Comparison of ENCODE assay signal across 9 cellular contexts in genomic region chr1:23963617-23964234, GRCh38. TPM values are rescaled to one million over a fixed set of nuclear protein-coding genes. Genes with fewer than 3 reads are reported as not detected.
A peak's percentile ranks its signal among the peaks of the same experiment; 100 is the strongest.
DNase-seq lines count a peak whose midpoint lies in the region; TF ChIP-seq lines count a peak whose summit lies in the region.
"Had no signal": no experiment of that assay in that cellular context is flagged by ENCODE, and none has a peak within 500 bp of the region (broad histone marks: within the 10 kb centered on the region; RNA-seq: fewer than 3 reads in every experiment).

No MANE protein-coding gene starts in this region.

- peaks cover 62% of the 10 kb centered on the region for H3K79me2 ChIP-seq in DOHH2 (ENCODE audit: control insufficient read depth, low read length)
- H3K79me2 ChIP-seq in neural progenitor cell (ENCODE audit: low read depth) = peaks cover 64% of the 10 kb centered on the region

- TF ChIP-seq CTCF in DOHH2 (IDR thresholded peaks at IDR 0.05; ENCODE audit: low read depth, low read length, poor library complexity, severe bottlenecking) (no peak), HFFc6 (IDR thresholded peaks at IDR 0.05) (no peak), neural progenitor cell (IDR thresholded peaks at IDR 0.05) (no peak)

- H3K36me3 ChIP-seq in DOHH2 (ENCODE audit: control insufficient read depth, low read length) = peaks cover 87% of the 10 kb centered on the region
- peaks cover 9% of the 10 kb centered on the region for H3K36me3 ChIP-seq in neural progenitor cell

- no peaks in the 10 kb centered on the region for H3K9me2 ChIP-seq in DOHH2 (replicated peaks; ENCODE audit: control insufficient read depth, low read length)

- no peak overlapping the region for H2AFZ ChIP-seq in neural progenitor cell (replicated peaks)

- H3K4me1 ChIP-seq in DOHH2 (ENCODE audit: control insufficient read depth, low read length) (peaks cover 44% of the 10 kb centered on the region), neural progenitor cell (peaks cover 2% of the 10 kb centered on the region)

- H3K4me3 Mint-ChIP-seq in HFFc6 (no peak overlapping the region; the same call in 1 of the 2 replicates), neural progenitor cell (no peak overlapping the region)
- H3K4me3 Mint-ChIP-seq in activated naive CD8-positive, alpha-beta T cell treated with anti-CD3 and anti-CD28 coated beads for 36 hours = no peak overlapping the region

- H3K4me3 ChIP-seq in DOHH2 (ENCODE audit: low read length) (no peak overlapping the region), neural progenitor cell (no peak overlapping the region)

- H3K9me3 Mint-ChIP-seq in HFFc6 (no peaks in the 10 kb centered on the region), neural progenitor cell (no peaks in the 10 kb centered on the region)
- no peaks in the 10 kb centered on the region for H3K9me3 Mint-ChIP-seq in activated naive CD8-positive, alpha-beta T cell treated with anti-CD3 and anti-CD28 coated beads for 36 hours

- H3K27me3 ChIP-seq in DOHH2 (ENCODE audit: control insufficient read depth, low read length) (no peaks in the 10 kb centered on the region), neural progenitor cell (no peaks in the 10 kb centered on the region)

- H3K36me3 Mint-ChIP-seq in HFFc6 (ENCODE audit: low read depth) = peaks cover 52% of the 10 kb centered on the region
- peaks cover 55% of the 10 kb centered on the region for H3K36me3 Mint-ChIP-seq in activated naive CD8-positive, alpha-beta T cell treated with anti-CD3 and anti-CD28 coated beads for 36 hours
- H3K36me3 Mint-ChIP-seq in neural progenitor cell = peaks cover 21% of the 10 kb centered on the region

- H3K27ac Mint-ChIP-seq in HFFc6 (peak overlapping the region; percentile 55), neural progenitor cell (no peak overlapping the region)
- H3K27ac Mint-ChIP-seq in activated naive CD8-positive, alpha-beta T cell treated with anti-CD3 and anti-CD28 coated beads for 36 hours = peak overlapping the region; percentile 76

- H3K4me2 ChIP-seq in DOHH2 (ENCODE audit: low read length) (no peak overlapping the region; the same call in 1 of the 2 replicates), neural progenitor cell (no peak overlapping the region)

- H3K27ac ChIP-seq in DOHH2 (ENCODE audit: low read depth, low read length) = peak overlapping the region; percentile 44
- H3K27ac ChIP-seq in neural progenitor cell = peak overlapping the region; percentile 56

- H3K27me3 Mint-ChIP-seq in HFFc6 (ENCODE audit: insufficient read depth) = peaks cover 4% of the 10 kb centered on the region; the same call in 1 of the 2 replicates
- no peaks in the 10 kb centered on the region for H3K27me3 Mint-ChIP-seq in activated naive CD8-positive, alpha-beta T cell treated with anti-CD3 and anti-CD28 coated beads for 36 hours
- H3K27me3 Mint-ChIP-seq in neural progenitor cell (ENCODE audit: insufficient read depth, low read depth) = no peaks in the 10 kb centered on the region

- H3K4me1 Mint-ChIP-seq in HFFc6 (ENCODE audit: low read depth) = peaks cover 48% of the 10 kb centered on the region
- H3K4me1 Mint-ChIP-seq in activated naive CD8-positive, alpha-beta T cell treated with anti-CD3 and anti-CD28 coated beads for 36 hours = peaks cover 67% of the 10 kb centered on the region
- peaks cover 17% of the 10 kb centered on the region for H3K4me1 Mint-ChIP-seq in neural progenitor cell

- H3F3A ChIP-seq in DOHH2 (ENCODE audit: control insufficient read depth, insufficient read depth) = peaks cover 77% of the 10 kb centered on the region
- H3F3A ChIP-seq in neural progenitor cell (ENCODE audit: low read depth) = peaks cover 86% of the 10 kb centered on the region

- no peak overlapping the region for H3K9ac ChIP-seq in neural progenitor cell

- H3K9me3 ChIP-seq in DOHH2 (ENCODE audit: control insufficient read depth, insufficient read depth, low read length) = no peaks in the 10 kb centered on the region
- H3K9me3 ChIP-seq in neural progenitor cell (ENCODE audit: low read depth) = no peaks in the 10 kb centered on the region

- DNase-seq in HFFc6 (no peak), neural progenitor cell (ENCODE audit: low spot score) (no peak), cerebellar cortex (ENCODE audit: low spot score) (no peak), NCI-H187 (lab: John Stamatoyannopoulos, UW) (no peak), amygdala (lab: John Stamatoyannopoulos, UW) (no peak)
- no peak for DNase-seq in activated naive CD8-positive, alpha-beta T cell treated with anti-CD3 and anti-CD28 coated beads for 36 hours
- DNase-seq: activated CD8-positive, alpha-beta memory T cell treated with anti-CD3 and anti-CD28 coated beads, Interleukin-2, amount 50 U/mL, for 48 hours had no signal

- H4K20me1 ChIP-seq in DOHH2 (ENCODE audit: control insufficient read depth, insufficient read depth, low read depth, low read length) = peaks cover 8% of the 10 kb centered on the region; the same call in 1 of the 2 replicates
- peaks cover 73% of the 10 kb centered on the region for H4K20me1 ChIP-seq in neural progenitor cell (ENCODE audit: low read depth)

RNA-seq across cellular contexts. Expression of gene PNRC2, which starts 4.1 kb away (rescaled TPM):
- total RNA-seq in HFFc6 (2021; fragmentation: NEBNext Ultra II Directional; extraction: Animal tissue kit (Norgen Biotek cat#: 25700)) = 10 to 100 TPM; 59.5 to 76.4 (median 64.0) TPM
- 100 to 1,000 TPM; 162 to 165 TPM for total RNA-seq in activated naive CD8-positive, alpha-beta T cell treated with anti-CD3 and anti-CD28 coated beads for 36 hours
- total RNA-seq in neural progenitor cell (ENCODE audit: low replicate concordance) = 258 and 365 TPM in 2 replicates

RNA-seq across cellular contexts. Expression of gene SRSF10, which starts 16.4 kb away (rescaled TPM):
- total RNA-seq in HFFc6 (2021; fragmentation: NEBNext Ultra II Directional; extraction: Animal tissue kit (Norgen Biotek cat#: 25700)) = 100 to 1,000 TPM in 1 of 6 experiments, 10 to 100 TPM in 5; 84.5 to 100 (median 94.8) TPM
- total RNA-seq in activated naive CD8-positive, alpha-beta T cell treated with anti-CD3 and anti-CD28 coated beads for 36 hours = 100 to 1,000 TPM; 229 to 234 TPM
- total RNA-seq in neural progenitor cell (ENCODE audit: low replicate concordance) = 161 and 219 TPM in 2 replicates

RNA-seq across cellular contexts. Expression of gene CNR2, which starts 50.6 kb away (rescaled TPM):
- not detected for total RNA-seq in HFFc6 (2021; fragmentation: NEBNext Ultra II Directional; extraction: Animal tissue kit (Norgen Biotek cat#: 25700))
- total RNA-seq in activated naive CD8-positive, alpha-beta T cell treated with anti-CD3 and anti-CD28 coated beads for 36 hours = under 1 TPM; 0.16 to 0.28 TPM
- not detected in 2 replicates for total RNA-seq in neural progenitor cell (ENCODE audit: low replicate concordance)
- total RNA-seq: pulmonary artery endothelial cell had no signal
